Comparison of ENCODE assay signal across 27 cellular contexts in the genomic region with DNA sequence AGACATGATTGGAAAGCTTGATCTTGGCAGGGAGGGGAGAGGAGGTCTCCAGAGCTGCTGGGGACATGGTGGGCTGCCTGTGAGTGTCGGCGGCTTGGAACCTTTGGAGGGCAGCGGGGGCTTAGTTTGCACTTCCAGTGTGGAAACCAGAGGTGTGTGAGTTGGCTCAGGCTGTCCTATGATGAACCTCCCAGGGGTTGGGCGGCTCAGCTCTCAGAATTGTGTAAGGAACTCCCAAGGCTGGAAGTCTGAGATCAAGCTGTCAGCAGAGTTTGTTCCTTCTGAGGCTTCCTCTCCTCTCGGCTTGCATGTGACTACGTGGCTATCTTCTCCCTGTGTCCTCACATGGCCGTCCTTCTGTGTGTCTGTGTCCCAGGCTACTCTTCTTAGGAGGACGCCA.
"Had no signal": no experiment of that assay in that cellular context is flagged by ENCODE, and none has a peak within 500 bp of the region (broad histone marks: within the 10 kb centered on the region; RNA-seq: fewer than 3 reads in every experiment).

No MANE protein-coding gene starts in this region.

- H3K4me3 ChIP-seq: dorsolateral prefrontal cortex, gastroesophageal sphincter, heart left ventricle, hepatocyte, left lung, ovary, psoas muscle, thyroid gland had no signal

- H3K9me3 ChIP-seq: psoas muscle, thyroid gland had no signal

- H3K36me3 ChIP-seq: gastroesophageal sphincter, heart left ventricle, left lung, ovary, thyroid gland had no signal

- H3K27ac ChIP-seq: dorsolateral prefrontal cortex, epithelial cell of prostate, foreskin keratinocyte, gastroesophageal sphincter, heart left ventricle, hepatocyte, left lung, ovary, psoas muscle, thyroid gland had no signal

- DNase-seq: cerebellar nuclear complex; effector CD4-positive, alpha-beta T cell; foreskin keratinocyte; heart left ventricle; left cardiac atrium; mesendoderm; naive thymus-derived CD8-positive, alpha-beta T cell; nephron progenitor cell; occipital lobe; psoas muscle; right cardiac atrium; small intestine; stimulated activated CD4-positive, alpha-beta T cell treated with anti-CD3 and anti-CD28 coated beads, Interleukin-12 subunit alpha, Interleukin-12 subunit beta, amount 100 ng/mL, for 4 hours; stimulated activated CD4-positive, alpha-beta T cell treated with anti-CD3 and anti-CD28 coated beads, Interleukin-1b, Interleukin-23, amount 100 ng/mL, for 48 hours; stimulated activated CD4-positive, alpha-beta T cell treated with anti-CD3 and anti-CD28 coated beads, Interleukin-4, amount 100 ng/mL, for 1 hour; stimulated activated CD8-positive, alpha-beta memory T cell treated with anti-CD3 and anti-CD28 coated beads, Interleukin-4, amount 100 ng/mL, for 48 hours; stimulated activated naive CD4-positive, alpha-beta T cell; stimulated activated naive CD8-positive, alpha-beta T cell treated with anti-CD3 and anti-CD28 coated beads, Interleukin-15, amount 100 ng/mL, for 72 hours; thyroid gland; trophoblast cell had no signal

- H3K4me1 ChIP-seq: foreskin keratinocyte, gastroesophageal sphincter, heart left ventricle, left lung, psoas muscle had no signal

- ATAC-seq: esophagus mucosa; foreskin keratinocyte; gastroesophageal sphincter; left cardiac atrium; left lung; naive thymus-derived CD8-positive, alpha-beta T cell; psoas muscle; right cardiac atrium; stimulated activated naive CD8-positive, alpha-beta T cell treated with anti-CD3 and anti-CD28 coated beads, Interleukin-15, amount 100 ng/mL, for 72 hours had no signal

- H3K27me3 ChIP-seq: foreskin keratinocyte, hepatocyte, ovary, thyroid gland had no signal
